Comparison of ENCODE assay signal across 8 cellular contexts in the genomic region with DNA sequence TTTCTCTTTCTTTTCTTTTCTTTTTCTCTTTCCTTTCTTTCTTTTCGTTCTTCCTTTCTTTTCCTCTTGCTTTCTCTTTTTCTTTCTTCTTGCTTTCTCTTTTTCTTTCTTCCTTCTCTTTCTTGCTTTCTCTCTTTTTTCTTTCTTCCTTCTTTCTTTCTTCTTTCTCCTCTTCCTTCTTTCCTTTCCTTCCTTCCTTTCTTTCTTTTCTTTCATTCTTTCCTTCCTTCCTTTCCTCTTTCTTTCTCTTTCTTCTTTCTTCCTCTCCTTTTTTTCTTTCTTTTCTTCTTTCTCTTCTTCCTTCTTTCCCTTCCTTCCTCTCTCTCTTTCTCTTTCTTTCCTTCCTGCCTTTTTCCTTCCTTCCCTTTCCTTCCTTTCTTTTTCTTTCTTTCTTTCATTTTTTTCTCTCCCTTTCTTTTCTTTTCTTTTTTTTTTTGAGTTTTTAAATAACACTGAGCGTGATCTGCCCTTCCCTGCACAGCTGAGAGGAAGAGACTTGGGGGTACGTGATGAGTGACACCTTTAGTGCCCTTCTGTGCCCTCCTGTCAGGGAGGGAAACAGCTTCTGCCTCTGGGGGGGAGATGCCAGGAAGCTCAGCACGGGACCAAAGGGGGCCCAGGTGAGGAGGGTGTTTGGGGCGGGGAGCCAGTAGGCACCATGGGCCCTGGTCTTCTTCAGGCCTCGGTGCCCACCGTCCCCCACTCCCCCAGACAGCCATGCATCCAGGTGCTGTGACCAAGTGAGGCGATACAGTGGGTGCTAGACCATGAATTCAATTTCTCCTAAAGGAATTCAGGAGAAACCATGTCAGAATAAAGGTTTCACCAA. TPM values are rescaled to one million over a fixed set of nuclear protein-coding genes. Genes with fewer than 3 reads are reported as not detected.
DNase-seq lines count a peak whose midpoint lies in the region; ATAC-seq lines count a peak whose summit lies in the region.

No MANE protein-coding gene starts in this region.

- H3K27me3 Mint-ChIP-seq in activated CD4-positive, alpha-beta T cell treated with anti-CD3 and anti-CD28 coated beads for 36 hours: no peaks in the 10 kb centered on the region
- H3K27me3 Mint-ChIP-seq in activated T-helper 17 cell treated with anti-CD3 and anti-CD28 coated beads, Interleukin-2, amount 50 U/mL, for 72 hours: no peaks in the 10 kb centered on the region

- no peak for ATAC-seq in activated CD4-positive, alpha-beta T cell treated with anti-CD3 and anti-CD28 coated beads for 36 hours
- no peak for ATAC-seq in activated T-helper 17 cell treated with anti-CD3 and anti-CD28 coated beads, Interleukin-2, amount 50 U/mL, for 72 hours (replicated peaks)
- no peak for ATAC-seq in HG02678 (IDR thresholded peaks at IDR 0.05; ENCODE audit: unreplicated experiment)

- intact Hi-C loops in activated CD4-positive, alpha-beta T cell treated with anti-CD3 and anti-CD28 coated beads for 36 hours (cut with DNase I, micrococcal nuclease): loop anchor here (1.0 to 10.0 kb wide), 10 partner anchors 10 to 335 kb away; partner anchors contain the start of gene CDKN2AIP (in 2 of the 2)

- peak overlapping the region; percentile 78 for H3K4me3 Mint-ChIP-seq in activated CD4-positive, alpha-beta T cell treated with anti-CD3 and anti-CD28 coated beads for 36 hours
- peak overlapping the region; percentile 87 for H3K4me3 Mint-ChIP-seq in activated T-helper 17 cell treated with anti-CD3 and anti-CD28 coated beads, Interleukin-2, amount 50 U/mL, for 72 hours

- POLR2A ChIA-PET in activated CD4-positive, alpha-beta T cell treated with anti-CD3 and anti-CD28 coated beads for 36 hours (lab: Charles Lee): no interaction called here

- no peaks in the 10 kb centered on the region for H3K27me3 ChIP-seq in subcutaneous abdominal adipose tissue (ENCODE audit: control insufficient read depth in 5 of 5, insufficient read depth in 4 of 5, low read length in 5 of 5)

- H3K36me3 Mint-ChIP-seq in activated CD4-positive, alpha-beta T cell treated with anti-CD3 and anti-CD28 coated beads for 36 hours (ENCODE audit: low read depth): no peaks in the 10 kb centered on the region
- H3K36me3 Mint-ChIP-seq in activated T-helper 17 cell treated with anti-CD3 and anti-CD28 coated beads, Interleukin-2, amount 50 U/mL, for 72 hours (ENCODE audit: low read depth): no peaks in the 10 kb centered on the region

- no peaks in the 10 kb centered on the region for H3K9me3 Mint-ChIP-seq in activated CD4-positive, alpha-beta T cell treated with anti-CD3 and anti-CD28 coated beads for 36 hours (ENCODE audit: low read depth)
- no peaks in the 10 kb centered on the region for H3K9me3 Mint-ChIP-seq in activated T-helper 17 cell treated with anti-CD3 and anti-CD28 coated beads, Interleukin-2, amount 50 U/mL, for 72 hours

- no peaks in the 10 kb centered on the region for H3K36me3 ChIP-seq in subcutaneous abdominal adipose tissue (ENCODE audit: control insufficient read depth in 5 of 5, insufficient read depth in 5 of 5, low read length in 5 of 5)

- peak overlapping the region; percentile 88 for H3K27ac Mint-ChIP-seq in activated CD4-positive, alpha-beta T cell treated with anti-CD3 and anti-CD28 coated beads for 36 hours
- peak overlapping the region; percentile 97 for H3K27ac Mint-ChIP-seq in activated T-helper 17 cell treated with anti-CD3 and anti-CD28 coated beads, Interleukin-2, amount 50 U/mL, for 72 hours

- H3K4me1 Mint-ChIP-seq in activated CD4-positive, alpha-beta T cell treated with anti-CD3 and anti-CD28 coated beads for 36 hours: peaks cover 12% of the 10 kb centered on the region
- H3K4me1 Mint-ChIP-seq in activated T-helper 17 cell treated with anti-CD3 and anti-CD28 coated beads, Interleukin-2, amount 50 U/mL, for 72 hours: peaks cover 13% of the 10 kb centered on the region

- CTCF ChIA-PET in activated CD4-positive, alpha-beta T cell treated with anti-CD3 and anti-CD28 coated beads for 36 hours (lab: Charles Lee): interaction anchor here (0.6 to 1.5 kb wide), 19 partner anchors 9 to 334 kb away, joined by 3 to 8 read pairs (median 4); no protein-coding TSS in a partner anchor

- no peak overlapping the region for H3K27ac ChIP-seq in subcutaneous abdominal adipose tissue (ENCODE audit: low read depth, low read length)

- H3K4me3 ChIP-seq in subcutaneous abdominal adipose tissue (ENCODE audit: low read depth in 1 of 5, low read length in 5 of 5): peak overlapping the region; percentile 43 to 72 (median 62)

- H3K9ac ChIP-seq in subcutaneous abdominal adipose tissue (ENCODE audit: low read length in 5 of 5): peak overlapping the region; percentile 21 to 75 (median 56)

- no peaks in the 10 kb centered on the region for H3K9me3 ChIP-seq in subcutaneous abdominal adipose tissue (ENCODE audit: control insufficient read depth in 5 of 5, low read length in 5 of 5)

- H3K4me1 ChIP-seq in subcutaneous abdominal adipose tissue (ENCODE audit: control insufficient read depth in 5 of 5, insufficient read depth in 5 of 5, low read length in 5 of 5): peaks cover 0 to 9% (median 4%) of the 10 kb centered on the region in 5 donors

- no peak for DNase-seq in activated CD4-positive, alpha-beta T cell treated with anti-CD3 and anti-CD28 coated beads for 36 hours
- DNase-seq in activated CD4-positive, alpha-beta T cell treated with anti-CD3 and anti-CD28 coated beads, Interleukin-2, amount 50 U/mL, for 48 hours: no peak
- DNase-seq in left kidney (ENCODE audit: low read depth, low spot score) (peak; percentile 69), NCI-H1417 (lab: John Stamatoyannopoulos, UW) (no peak)
- no peak for DNase-seq in stimulated activated CD4-positive, alpha-beta T cell treated with anti-CD3 and anti-CD28 coated beads, Interleukin-4, amount 100 ng/mL, for 24 hours

RNA-seq across cellular contexts. Expression of gene CDKN2AIP, which starts 36.6 kb away (rescaled TPM):
- total RNA-seq in activated CD4-positive, alpha-beta T cell treated with anti-CD3 and anti-CD28 coated beads for 36 hours: 10 to 100 TPM; 19.4 to 22.8 TPM
- 10 to 100 TPM; 16.3 to 32.2 TPM for total RNA-seq in activated T-helper 17 cell treated with anti-CD3 and anti-CD28 coated beads, Interleukin-2, amount 50 U/mL, for 72 hours
